ENCODE assay signal across 8 cellular contexts in the genomic region with DNA sequence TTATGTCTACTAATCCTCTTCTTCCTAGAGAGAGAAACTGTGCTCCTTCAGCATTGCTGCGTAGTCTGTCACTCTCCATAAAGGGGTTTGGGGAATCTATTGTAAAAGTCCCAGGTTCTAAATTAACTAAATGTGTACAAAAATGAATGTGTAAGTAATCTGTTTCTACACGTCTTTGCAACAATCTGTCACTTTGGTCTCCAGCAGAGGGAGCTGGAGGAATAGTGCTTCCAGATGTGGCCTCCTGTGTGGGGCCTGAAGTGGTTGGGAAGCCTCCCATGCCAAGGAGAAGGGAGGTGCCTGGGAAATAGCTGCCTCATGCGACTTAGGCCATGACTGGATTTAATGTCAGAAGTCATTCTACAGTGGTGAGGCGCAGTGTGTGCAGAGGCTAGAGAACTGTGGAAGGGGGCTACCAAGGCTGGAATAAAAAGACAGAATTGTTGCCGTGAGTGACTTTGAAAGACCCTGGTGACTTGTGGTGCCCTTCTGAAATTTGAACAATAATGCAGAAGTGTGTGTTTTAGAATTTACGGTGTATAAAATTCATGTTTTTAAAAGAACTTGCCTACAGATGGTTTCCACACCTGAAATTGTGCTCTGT. TPM values are rescaled to one million over a fixed set of nuclear protein-coding genes. Genes with fewer than 3 reads are reported as not detected.
A peak's percentile ranks its signal among the peaks of the same experiment; 100 is the strongest.
DNase-seq lines count a peak whose midpoint lies in the region; ATAC-seq and TF ChIP-seq lines count a peak whose summit lies in the region.
"Not testable (repeated sequence)": the region's sequence is repeated elsewhere in the genome, so short reads cannot be mapped to it uniquely, and the experiment has no call there.

No MANE protein-coding gene starts in this region.

- not testable (repeated sequence) for H3K4me2 ChIP-seq in Loucy (ENCODE audit: low read depth, low read length, poor library complexity, severe bottlenecking); PC-9

- H3K36me3 ChIP-seq in Loucy (ENCODE audit: insufficient read depth, low read length); PC-9 (ENCODE audit: low read depth); left lung; psoas muscle (ENCODE audit: insufficient read depth in 1 of 2, low read depth in 1 of 2): not testable (repeated sequence)

- not testable (repeated sequence) for H3K9ac ChIP-seq in Loucy (ENCODE audit: low read depth, low read length, poor library complexity, severe bottlenecking)

- peak overlapping the region; percentile 87 for H3K27ac Mint-ChIP-seq in activated CD8-positive, alpha-beta memory T cell treated with anti-CD3 and anti-CD28 coated beads, Interleukin-2, amount 10 ng/mL, durations not matched to agents 7 days and 5 days
- not testable (repeated sequence) for H3K27ac Mint-ChIP-seq in endothelial cell (ENCODE audit: unreplicated experiment)

- peaks cover 23% of the 10 kb centered on the region for H3K4me1 Mint-ChIP-seq in activated CD8-positive, alpha-beta memory T cell treated with anti-CD3 and anti-CD28 coated beads, Interleukin-2, amount 10 ng/mL, durations not matched to agents 7 days and 5 days
- not testable (repeated sequence) for H3K4me1 Mint-ChIP-seq in endothelial cell (ENCODE audit: unreplicated experiment)

- not testable (repeated sequence) for H3K27me3 ChIP-seq in Loucy (ENCODE audit: insufficient read depth, low read length, poor library complexity, severe bottlenecking); PC-9 (ENCODE audit: insufficient read depth, low read depth); left lung; psoas muscle (ENCODE audit: insufficient read depth in 3 of 3, low read length in 2 of 3)

- not testable (repeated sequence) for H3K4me3 ChIP-seq in AG10803 (ENCODE audit: low read length); Loucy (ENCODE audit: low read length, poor library complexity, severe bottlenecking); PC-9; left lung; psoas muscle

- H3K36me3 Mint-ChIP-seq in activated CD8-positive, alpha-beta memory T cell treated with anti-CD3 and anti-CD28 coated beads, Interleukin-2, amount 10 ng/mL, durations not matched to agents 7 days and 5 days; endothelial cell (ENCODE audit: low read depth, unreplicated experiment): not testable (repeated sequence)

- CTCF ChIA-PET in PC-9 (lab: Charles Lee): not testable (repeated sequence)
- CTCF ChIA-PET in activated CD8-positive, alpha-beta memory T cell treated with anti-CD3 and anti-CD28 coated beads, Interleukin-2, amount 10 ng/mL, durations not matched to agents 7 days and 5 days (lab: Charles Lee): interaction anchor here (0.8 to 1.7 kb wide), 3 partner anchors 22 to 310 kb away, joined by 3 read pairs; no protein-coding TSS in a partner anchor

- 55 to 60% (median 58%) methylated on average over 4 to 5 of the region's 6 CpGs for WGBS in psoas muscle, 3 donors

- not testable (repeated sequence) for H3K79me2 ChIP-seq in Loucy (ENCODE audit: insufficient read depth, low read length); PC-9 (ENCODE audit: low read depth)

- DNase-seq in AG10803 (ENCODE audit: low read depth); left lung; psoas muscle: not testable (repeated sequence)
- DNase-seq in PC-9: peak in 1 of 2 experiments; percentile 8
- DNase-seq in activated CD8-positive, alpha-beta memory T cell treated with anti-CD3 and anti-CD28 coated beads, Interleukin-2, amount 10 ng/mL, durations not matched to agents 7 days and 5 days: peak; percentile 54
- peak; percentile 17 for DNase-seq in endothelial cell (ENCODE audit: low spot score)

- H2AFZ ChIP-seq in Loucy (ENCODE audit: low read length); PC-9: not testable (repeated sequence)

- POLR2A ChIA-PET in PC-9 (lab: Charles Lee; ENCODE audit: unreplicated experiment): not testable (repeated sequence)

- not testable (repeated sequence) for H3K9me2 ChIP-seq in Loucy (replicated peaks; ENCODE audit: low read depth, low read length); PC-9 (ENCODE audit: insufficient read depth)

- not testable (repeated sequence) for H3K4me1 ChIP-seq in Loucy (ENCODE audit: insufficient read depth, low read length, poor library complexity, severe bottlenecking); PC-9 (replicated peaks; ENCODE audit: insufficient read depth); left lung; psoas muscle

- not testable (repeated sequence) for H3K4me3 Mint-ChIP-seq in activated CD8-positive, alpha-beta memory T cell treated with anti-CD3 and anti-CD28 coated beads, Interleukin-2, amount 10 ng/mL, durations not matched to agents 7 days and 5 days; endothelial cell (ENCODE audit: unreplicated experiment)

- ATAC-seq in GM21786 (IDR thresholded peaks at IDR 0.05; ENCODE audit: unreplicated experiment) (peak; percentile 55), left lung (peak; percentile 96), psoas muscle (peak in 3 of 4 donors; percentile 39 to 67 (median 55))
- ATAC-seq in activated CD8-positive, alpha-beta memory T cell treated with anti-CD3 and anti-CD28 coated beads, Interleukin-2, amount 10 ng/mL, durations not matched to agents 7 days and 5 days: peak; percentile 78

- not testable (repeated sequence) for H3K9me3 Mint-ChIP-seq in activated CD8-positive, alpha-beta memory T cell treated with anti-CD3 and anti-CD28 coated beads, Interleukin-2, amount 10 ng/mL, durations not matched to agents 7 days and 5 days (ENCODE audit: low read depth); endothelial cell (ENCODE audit: unreplicated experiment)

- H3K27me3 Mint-ChIP-seq in activated CD8-positive, alpha-beta memory T cell treated with anti-CD3 and anti-CD28 coated beads, Interleukin-2, amount 10 ng/mL, durations not matched to agents 7 days and 5 days; endothelial cell (ENCODE audit: unreplicated experiment): not testable (repeated sequence)

- not testable (repeated sequence) for H3F3A ChIP-seq in Loucy (ENCODE audit: low read depth); PC-9 (ENCODE audit: insufficient read depth, low read depth)

- TF ChIP-seq CTCF in AG10803 (conservative IDR thresholded peaks at IDR 0.05; ENCODE audit: low read length) (peak; percentile 19), Loucy (conservative IDR thresholded peaks at IDR 0.05; ENCODE audit: low read length) (peak; percentile 38), PC-9 (conservative IDR thresholded peaks at IDR 0.05) (peak; percentile 54), left lung (IDR thresholded peaks at IDR 0.05) (peak in 1 of 2 donors; percentile 8), psoas muscle (IDR thresholded peaks at IDR 0.05) (peak; percentile 35)
- TF ChIP-seq CTCF in endothelial cell (IDR thresholded peaks at IDR 0.05; ENCODE audit: unreplicated experiment): not testable (repeated sequence)

- not testable (repeated sequence) for BruUV-seq in PC-9 (replicated peaks; lab: Mats Ljungman, UMichigan)

- H3K9me3 ChIP-seq in Loucy (ENCODE audit: insufficient read depth, low read depth, low read length); PC-9 (ENCODE audit: insufficient read depth, low read depth); left lung; psoas muscle: not testable (repeated sequence)

- H3K27ac ChIP-seq in PC-9, left lung, psoas muscle: not testable (repeated sequence)

- H4K20me1 ChIP-seq in Loucy (ENCODE audit: insufficient read depth, low read length, poor library complexity, severe bottlenecking); PC-9 (ENCODE audit: insufficient read depth): not testable (repeated sequence)

- intact Hi-C loops in PC-9 (cut with micrococcal nuclease; ENCODE audit: unreplicated experiment); left lung (cut with DNase I); psoas muscle (cut with DNase I): not testable (repeated sequence)

RNA-seq across cellular contexts. Expression of gene UXS1, which starts 54.5 kb away (rescaled TPM):
- total RNA-seq in PC-9 (2021) (61.3 and 65.6 TPM in 2 replicates), endothelial cell (ENCODE audit: unreplicated experiment) (60.4 TPM), left lung (10 to 100 TPM; 46.9 to 75.4 TPM), psoas muscle (10 to 100 TPM; 12.2 to 24.7 (median 21.1) TPM)
- total RNA-seq in activated CD8-positive, alpha-beta memory T cell treated with anti-CD3 and anti-CD28 coated beads, Interleukin-2, amount 10 ng/mL, durations not matched to agents 7 days and 5 days: 100 to 1,000 TPM in 1 of 2 experiments, 10 to 100 TPM in 1; 90.0 to 115 TPM
- 10 to 100 TPM; 18.2 to 36.0 (median 28.9) TPM for polyA plus RNA-seq in psoas muscle
